In genomic region chr17:9290226-9290613, GRCh38 we compare ENCODE assay signal across 14 cellular contexts.
DNase-seq lines count a peak whose midpoint lies in the region; ATAC-seq lines count a peak whose summit lies in the region.
"Had no signal": no experiment of that assay in that cellular context is flagged by ENCODE, and none has a peak within 500 bp of the region (broad histone marks: within the 10 kb centered on the region; RNA-seq: fewer than 3 reads in every experiment).

No MANE protein-coding gene starts in this region.

- ATAC-seq in HG03439 (IDR thresholded peaks at IDR 0.05; ENCODE audit: unreplicated experiment) (peak; percentile 40), GM19455 (IDR thresholded peaks at IDR 0.05; ENCODE audit: unreplicated experiment) (no peak)
- peak in 1 of 2 donors; percentile 4 for ATAC-seq in natural killer cell treated with Interleukin-12 subunit alpha and Interleukin-12 subunit beta and Interleukin-15 and Interleukin-18, amount 100 ng/mL, for 72 hours

- peaks cover 37% of the 10 kb centered on the region for H3K4me1 Mint-ChIP-seq in activated naive CD8-positive, alpha-beta T cell (ENCODE audit: low read depth)
- H3K4me1 Mint-ChIP-seq in natural killer cell treated with Interleukin-12 subunit alpha and Interleukin-12 subunit beta and Interleukin-15 and Interleukin-18, amount 100 ng/mL, for 72 hours (ENCODE audit: low read depth in 2 of 2), result peaks cover 30 to 38% of the 10 kb centered on the region in 2 donors

- H3K27me3 Mint-ChIP-seq in activated naive CD8-positive, alpha-beta T cell, result no peaks in the 10 kb centered on the region
- no peaks in the 10 kb centered on the region for H3K27me3 Mint-ChIP-seq in natural killer cell treated with Interleukin-12 subunit alpha and Interleukin-12 subunit beta and Interleukin-15 and Interleukin-18, amount 100 ng/mL, for 72 hours
- H3K27me3 Mint-ChIP-seq: brain had no signal

- peak overlapping the region; percentile 14 for H3K4me3 Mint-ChIP-seq in activated naive CD8-positive, alpha-beta T cell
- peak overlapping the region; percentile 55 for H3K4me3 Mint-ChIP-seq in natural killer cell treated with Interleukin-12 subunit alpha and Interleukin-12 subunit beta and Interleukin-15 and Interleukin-18, amount 100 ng/mL, for 72 hours
- H3K4me3 Mint-ChIP-seq: brain, H9 had no signal

- H3K9me3 Mint-ChIP-seq in activated naive CD8-positive, alpha-beta T cell (ENCODE audit: low read depth), result no peaks in the 10 kb centered on the region
- no peaks in the 10 kb centered on the region for H3K9me3 Mint-ChIP-seq in natural killer cell treated with Interleukin-12 subunit alpha and Interleukin-12 subunit beta and Interleukin-15 and Interleukin-18, amount 100 ng/mL, for 72 hours
- H3K9me3 Mint-ChIP-seq: brain, H9 had no signal

- no peaks in the 10 kb centered on the region for H3K36me3 Mint-ChIP-seq in activated naive CD8-positive, alpha-beta T cell
- H3K36me3 Mint-ChIP-seq in natural killer cell treated with Interleukin-12 subunit alpha and Interleukin-12 subunit beta and Interleukin-15 and Interleukin-18, amount 100 ng/mL, for 72 hours, result no peaks in the 10 kb centered on the region
- H3K36me3 Mint-ChIP-seq: brain had no signal

- peak; percentile 65 for DNase-seq in activated CD8-positive, alpha-beta memory T cell treated with anti-CD3 and anti-CD28 coated beads for 24 hours
- DNase-seq in activated CD8-positive, alpha-beta memory T cell treated with anti-CD3 and anti-CD28 coated beads, Interleukin-2, amount 50 U/mL, for 4 hours, result no peak
- no peak for DNase-seq in natural killer cell treated with Interleukin-12 subunit alpha and Interleukin-12 subunit beta and Interleukin-15 and Interleukin-18, amount 100 ng/mL, for 72 hours (ENCODE audit: low spot score)
- DNase-seq in NCI-H2029 treated with DMSO at 0.1 percent for 48 hours (lab: John Stamatoyannopoulos, UW), result no peak
- DNase-seq in NCI-H1092 (lab: John Stamatoyannopoulos, UW), result no peak
- DNase-seq: effector CD4-positive, alpha-beta T cell; foreskin fibroblast; H9; NCI-H2029; SHP77 treated with DMSO at 0.1 percent for 48 hours had no signal

- peak overlapping the region; percentile 73 for H3K27ac Mint-ChIP-seq in activated naive CD8-positive, alpha-beta T cell
- peak overlapping the region; percentile 12 to 43 for H3K27ac Mint-ChIP-seq in natural killer cell treated with Interleukin-12 subunit alpha and Interleukin-12 subunit beta and Interleukin-15 and Interleukin-18, amount 100 ng/mL, for 72 hours
- H3K27ac Mint-ChIP-seq: brain had no signal
